12 cellular contexts compared by ENCODE assay signal in genomic region chr15:91515188-91515754, GRCh38.
DNase-seq lines count a peak whose midpoint lies in the region; ATAC-seq, FAIRE-seq and TF ChIP-seq lines count a peak whose summit lies in the region.
"Had no signal": no experiment of that assay in that cellular context is flagged by ENCODE, and none has a peak within 500 bp of the region (broad histone marks: within the 10 kb centered on the region; RNA-seq: fewer than 3 reads in every experiment).

No MANE protein-coding gene starts in this region.

- ATAC-seq in left ventricle myocardium superior (peak; percentile 94), GM21723 (IDR thresholded peaks at IDR 0.05; ENCODE audit: unreplicated experiment) (no peak)
- no peak for ATAC-seq in activated CD8-positive, alpha-beta T cell treated with anti-CD3 and anti-CD28 coated beads, Interleukin-2, amount 10 ng/mL, durations not matched to agents 7 days and 5 days

- 47 to 52% (median 50%) methylated on average over 5 of the region's 5 CpGs for WGBS in adrenal gland, 4 donors
- WGBS in small intestine, 3 donors = 46 to 71% (median 62%) methylated on average over 5 of the region's 5 CpGs

- no peak overlapping the region for H3K27ac Mint-ChIP-seq in activated CD8-positive, alpha-beta T cell treated with anti-CD3 and anti-CD28 coated beads, Interleukin-2, amount 10 ng/mL, durations not matched to agents 7 days and 5 days
- H3K27ac Mint-ChIP-seq: CD4-positive, alpha-beta T cell; nephron progenitor cell had no signal

- DNase-seq in A673 (ENCODE audit: low spot score) = peak; percentile 73
- peak; percentile 33 for DNase-seq in H54 (ENCODE audit: insufficient read length, low spot score)
- DNase-seq in adrenal gland = peak in 6 of 7 donors; percentile 28 to 65 (median 48)
- DNase-seq in left ventricle myocardium superior = peak; percentile 68
- DNase-seq in stimulated activated CD4-positive, alpha-beta T cell treated with anti-CD3 and anti-CD28 coated beads, Interleukin-12 subunit alpha, Interleukin-12 subunit beta, amount 100 ng/mL, for 4 hours = no peak
- no peak for DNase-seq in small intestine
- DNase-seq in activated CD8-positive, alpha-beta T cell treated with anti-CD3 and anti-CD28 coated beads, Interleukin-2, amount 10 ng/mL, durations not matched to agents 7 days and 5 days = no peak
- DNase-seq: CD4-positive, alpha-beta T cell; NCI-H1436 treated with DMSO at 0.1 percent for 48 hours; nephron progenitor cell had no signal

- FAIRE-seq in H54 (lab: Jason Lieb, UNC) (peak; percentile 61), small intestine (lab: Jason Lieb, UNC) (no peak)
- FAIRE-seq: endometrium had no signal

- H3K4me1 Mint-ChIP-seq in activated CD8-positive, alpha-beta T cell treated with anti-CD3 and anti-CD28 coated beads, Interleukin-2, amount 10 ng/mL, durations not matched to agents 7 days and 5 days (ENCODE audit: low read depth) = peaks cover 11% of the 10 kb centered on the region

- no peak overlapping the region for H3K27ac ChIP-seq in A673 (ENCODE audit: low read depth, low read length, poor library complexity, severe bottlenecking)
- no peak overlapping the region for H3K27ac ChIP-seq in adrenal gland
- H3K27ac ChIP-seq in small intestine (ENCODE audit: low read depth in 1 of 2, low read length in 1 of 2) = no peak overlapping the region

- intact Hi-C loops in A673 (cut with micrococcal nuclease; ENCODE audit: unreplicated experiment) (no loop called here), adrenal gland (cut with DNase I) (no loop called here), left ventricle myocardium superior (cut with micrococcal nuclease) (no loop called here)

- H3K9me3 Mint-ChIP-seq in activated CD8-positive, alpha-beta T cell treated with anti-CD3 and anti-CD28 coated beads, Interleukin-2, amount 10 ng/mL, durations not matched to agents 7 days and 5 days (ENCODE audit: insufficient read depth) = no peaks in the 10 kb centered on the region
- H3K9me3 Mint-ChIP-seq: CD4-positive, alpha-beta T cell; nephron progenitor cell had no signal

- no peak for TF ChIP-seq CTCF in A673 (conservative IDR thresholded peaks at IDR 0.05; ENCODE audit: low read depth, low read length)
- TF ChIP-seq CTCF in adrenal gland (IDR thresholded peaks at IDR 0.05) = no peak

- H3K4me3 ChIP-seq in A673 (ENCODE audit: low read depth, low read length, poor library complexity, severe bottlenecking) = no peak overlapping the region
- H3K4me3 ChIP-seq in adrenal gland = no peak overlapping the region
- H3K4me3 ChIP-seq in small intestine (ENCODE audit: low read depth in 1 of 2, low read length in 2 of 2) = no peak overlapping the region

- CTCF ChIA-PET in A673 (lab: Charles Lee) = interaction anchor here (0.6 kb wide), 1 partner anchor 46 kb away, joined by 3 read pairs; no protein-coding TSS in a partner anchor
- CTCF ChIA-PET in activated CD8-positive, alpha-beta T cell treated with anti-CD3 and anti-CD28 coated beads, Interleukin-2, amount 10 ng/mL, durations not matched to agents 7 days and 5 days (lab: Charles Lee) = no interaction called here

- TF ChIP-seq POLR2A in H54 (IDR thresholded peaks at IDR 0.05; ENCODE audit: low read depth, low read length) (no peak), adrenal gland (IDR thresholded peaks at IDR 0.05) (no peak)

- H3K36me3 Mint-ChIP-seq in activated CD8-positive, alpha-beta T cell treated with anti-CD3 and anti-CD28 coated beads, Interleukin-2, amount 10 ng/mL, durations not matched to agents 7 days and 5 days (ENCODE audit: low read depth) = peaks cover 2% of the 10 kb centered on the region

- POLR2A ChIA-PET in A673 (lab: Charles Lee; ENCODE audit: low non-redundant PET) = no interaction called here
- POLR2A ChIA-PET in activated CD8-positive, alpha-beta T cell treated with anti-CD3 and anti-CD28 coated beads, Interleukin-2, amount 10 ng/mL, durations not matched to agents 7 days and 5 days (lab: Charles Lee) = no interaction called here

- H3K9me3 ChIP-seq in A673 (ENCODE audit: low read depth, low read length, poor library complexity, severe bottlenecking) (no peaks in the 10 kb centered on the region), adrenal gland (replicated peaks in 1 of 3) (no peaks in the 10 kb centered on the region), small intestine (ENCODE audit: control insufficient read depth, low read depth) (no peaks in the 10 kb centered on the region)

- H3K27me3 ChIP-seq in A673 (replicated peaks; ENCODE audit: insufficient read depth, low read depth, low read length, poor library complexity) (no peaks in the 10 kb centered on the region), adrenal gland (no peaks in the 10 kb centered on the region), small intestine (ENCODE audit: control insufficient read depth in 2 of 2, insufficient read depth in 2 of 2, low read length in 2 of 2) (no peaks in the 10 kb centered on the region)

- H3K27me3 Mint-ChIP-seq in activated CD8-positive, alpha-beta T cell treated with anti-CD3 and anti-CD28 coated beads, Interleukin-2, amount 10 ng/mL, durations not matched to agents 7 days and 5 days (ENCODE audit: low read depth) = peaks cover 18% of the 10 kb centered on the region
- H3K27me3 Mint-ChIP-seq: CD4-positive, alpha-beta T cell had no signal

- BruUV-seq in A673 (replicated peaks; lab: Mats Ljungman, UMichigan) = no TSS peak

- H3K36me3 ChIP-seq in A673 (ENCODE audit: insufficient read depth, low read length, poor library complexity, severe bottlenecking) (no peaks in the 10 kb centered on the region), adrenal gland (replicated peaks in 1 of 2) (no peaks in the 10 kb centered on the region), small intestine (ENCODE audit: control insufficient read depth in 2 of 2, insufficient read depth in 2 of 2, low read length in 2 of 2) (no peaks in the 10 kb centered on the region)

- no peak overlapping the region for H3K4me3 Mint-ChIP-seq in activated CD8-positive, alpha-beta T cell treated with anti-CD3 and anti-CD28 coated beads, Interleukin-2, amount 10 ng/mL, durations not matched to agents 7 days and 5 days
- H3K4me3 Mint-ChIP-seq: CD4-positive, alpha-beta T cell; nephron progenitor cell had no signal

- H3K4me1 ChIP-seq in A673 (ENCODE audit: insufficient read depth, low read length, poor library complexity, severe bottlenecking) (peaks cover 22% of the 10 kb centered on the region), adrenal gland (replicated peaks in 1 of 2) (no peaks in the 10 kb centered on the region), small intestine (ENCODE audit: control insufficient read depth in 2 of 2, insufficient read depth in 1 of 2, low read depth in 1 of 2, low read length in 1 of 2) (no peaks in the 10 kb centered on the region)

Comparison
In these comparisons a context has a peak if more than half of its experiments do, and no peak if none do; other contexts are left out.
1. DNase-seq: peak in A673 (single experiment), H54 (single experiment), adrenal gland (6 of 7) and left ventricle myocardium superior (single experiment); none in stimulated activated CD4-positive, alpha-beta T cell treated with anti-CD3 and anti-CD28 coated beads, Interleukin-12 subunit alpha, Interleukin-12 subunit beta, amount 100 ng/mL, for 4 hours (single experiment), small intestine (single experiment) and activated CD8-positive, alpha-beta T cell treated with anti-CD3 and anti-CD28 coated beads, Interleukin-2, amount 10 ng/mL, durations not matched to agents 7 days and 5 days (single experiment).